ENCODE assay signal across 14 cellular contexts in the genomic region with DNA sequence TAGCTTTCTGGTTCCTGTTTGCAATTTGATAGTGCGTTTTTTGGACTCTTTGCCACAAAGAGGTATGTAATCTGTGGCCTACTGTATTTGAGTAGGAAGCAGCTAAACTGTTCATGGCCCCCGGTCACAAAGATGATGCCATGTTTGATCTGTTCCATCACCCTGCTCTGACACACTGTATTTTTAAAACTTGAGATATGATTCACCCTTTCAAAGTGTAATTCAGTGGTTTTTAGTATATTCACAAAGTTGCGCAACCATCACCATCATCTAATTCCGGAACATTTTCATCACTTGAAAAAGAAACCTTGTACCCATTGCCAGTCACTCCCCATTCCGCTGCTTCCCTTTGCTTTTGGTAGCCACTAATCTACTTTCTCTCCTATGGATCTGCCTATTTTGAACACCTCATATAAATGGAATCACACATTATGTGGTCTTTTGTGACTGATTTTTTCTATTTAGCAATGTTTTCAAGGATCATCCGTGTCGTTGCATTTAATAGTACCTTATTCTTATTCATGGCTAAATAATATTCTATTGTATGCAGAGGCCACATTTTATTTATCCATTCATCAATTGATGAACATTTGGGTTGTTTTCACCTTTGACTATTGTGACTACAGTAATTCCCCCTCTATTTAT.
DNase-seq lines count a peak whose midpoint lies in the region; ATAC-seq and TF ChIP-seq lines count a peak whose summit lies in the region.
"Had no signal": no experiment of that assay in that cellular context is flagged by ENCODE, and none has a peak within 500 bp of the region (broad histone marks: within the 10 kb centered on the region; RNA-seq: fewer than 3 reads in every experiment).

No MANE protein-coding gene starts in this region.

- DNase-seq in AG04450 (ENCODE audit: low read depth, low spot score) (no peak), HCEC 1CT (peak; percentile 92), foreskin keratinocyte (peak; percentile 92 to 93), NCI-H510A treated with DMSO at 0.1 percent for 48 hours (lab: John Stamatoyannopoulos, UW) (no peak), lower leg skin (ENCODE audit: low spot score in 2 of 2) (no peak), NCI-H2107 (lab: John Stamatoyannopoulos, UW) (no peak)
- DNase-seq: activated B cell treated with CpG ODN at 0.5 μM for 24 hours, gastrocnemius medialis, right cardiac atrium, RPMI8226 had no signal

- ATAC-seq in activated T-helper 17 cell treated with anti-CD3 and anti-CD28 coated beads, Interleukin-2, amount 50 U/mL, for 72 hours (replicated peaks), result peak; percentile 82
- ATAC-seq in foreskin keratinocyte (peak; percentile 72), GM18870 (IDR thresholded peaks at IDR 0.05; ENCODE audit: unreplicated experiment) (no peak)

- TF ChIP-seq CTCF in AG04450 (IDR thresholded peaks at IDR 0.05; ENCODE audit: low read depth, low read length) (no peak), foreskin keratinocyte (conservative IDR thresholded peaks at IDR 0.05) (no peak), lower leg skin (IDR thresholded peaks at IDR 0.05) (no peak)

- H3K27me3 ChIP-seq in AG04450 (ENCODE audit: control insufficient read depth, insufficient read depth, low read length) (no peaks in the 10 kb centered on the region), foreskin keratinocyte (no peaks in the 10 kb centered on the region)
- H3K27me3 ChIP-seq: gastrocnemius medialis had no signal

- no peak for TF ChIP-seq POLR2A in lower leg skin (IDR thresholded peaks at IDR 0.05)

- peaks cover 20% of the 10 kb centered on the region for H3K4me1 ChIP-seq in foreskin keratinocyte
- H3K4me1 ChIP-seq: gastrocnemius medialis, HAP-1 had no signal

- CTCF ChIA-PET in AG04450 (lab: Charles Lee), result no interaction called here

- H3K36me3 Mint-ChIP-seq in activated T-helper 17 cell treated with anti-CD3 and anti-CD28 coated beads, Interleukin-2, amount 50 U/mL, for 72 hours (ENCODE audit: low read depth), result no peaks in the 10 kb centered on the region
- H3K36me3 Mint-ChIP-seq: brain had no signal

- H3K4me3 ChIP-seq in AG04450 (ENCODE audit: low read depth, low read length) (no peak overlapping the region), lower leg skin (ENCODE audit: low read depth, poor library complexity, severe bottlenecking) (no peak overlapping the region)
- H3K4me3 ChIP-seq: gastrocnemius medialis, HAP-1 had no signal

- intact Hi-C loops in lower leg skin (cut with DNase I; ENCODE audit: low total_unique reads), result no loop called here

- no peak overlapping the region for H3K4me3 Mint-ChIP-seq in activated T-helper 17 cell treated with anti-CD3 and anti-CD28 coated beads, Interleukin-2, amount 50 U/mL, for 72 hours
- H3K4me3 Mint-ChIP-seq: activated B cell treated with CpG ODN at 0.5 μM for 24 hours, brain had no signal

- H3K27ac Mint-ChIP-seq in activated T-helper 17 cell treated with anti-CD3 and anti-CD28 coated beads, Interleukin-2, amount 50 U/mL, for 72 hours, result peak overlapping the region; percentile 1
- H3K27ac Mint-ChIP-seq: activated B cell treated with CpG ODN at 0.5 μM for 24 hours had no signal

- no peaks in the 10 kb centered on the region for H3K9me3 ChIP-seq in AG04450 (ENCODE audit: control insufficient read depth, insufficient read depth, low read length)
- H3K9me3 ChIP-seq: gastrocnemius medialis, HAP-1 had no signal

- WGBS in lower leg skin, 2 donors, result 89 to 91% methylated on average over 7 of the region's 7 CpGs

- peaks cover 4% of the 10 kb centered on the region for H3K9me3 Mint-ChIP-seq in activated T-helper 17 cell treated with anti-CD3 and anti-CD28 coated beads, Interleukin-2, amount 50 U/mL, for 72 hours

- POLR2A ChIA-PET in AG04450 (lab: Yijun Ruan, JAX), result interaction anchor here (0.6 kb wide), 1 partner anchor 32 kb away, joined by 3 read pairs; no protein-coding TSS in a partner anchor

- H3K27ac ChIP-seq in AG04450 (ENCODE audit: low read depth, low read length) (peak overlapping the region; percentile 71), foreskin keratinocyte (peak overlapping the region; percentile 92)
- H3K27ac ChIP-seq: gastrocnemius medialis had no signal

- H3K27me3 Mint-ChIP-seq in activated T-helper 17 cell treated with anti-CD3 and anti-CD28 coated beads, Interleukin-2, amount 50 U/mL, for 72 hours, result no peaks in the 10 kb centered on the region
- H3K27me3 Mint-ChIP-seq: activated B cell treated with CpG ODN at 0.5 μM for 24 hours had no signal

- no peaks in the 10 kb centered on the region for H3K4me1 Mint-ChIP-seq in activated T-helper 17 cell treated with anti-CD3 and anti-CD28 coated beads, Interleukin-2, amount 50 U/mL, for 72 hours
- H3K4me1 Mint-ChIP-seq: activated B cell treated with CpG ODN at 0.5 μM for 24 hours had no signal

Comparison
In these comparisons a context has a peak if more than half of its experiments do, and no peak if none do; other contexts are left out.
1. DNase-seq: peak in HCEC 1CT (single experiment) and foreskin keratinocyte (2 of 2); none in AG04450 (single experiment), NCI-H510A treated with DMSO at 0.1 percent for 48 hours (single experiment), lower leg skin (0 of 2) and NCI-H2107 (single experiment).